In the genomic region with DNA sequence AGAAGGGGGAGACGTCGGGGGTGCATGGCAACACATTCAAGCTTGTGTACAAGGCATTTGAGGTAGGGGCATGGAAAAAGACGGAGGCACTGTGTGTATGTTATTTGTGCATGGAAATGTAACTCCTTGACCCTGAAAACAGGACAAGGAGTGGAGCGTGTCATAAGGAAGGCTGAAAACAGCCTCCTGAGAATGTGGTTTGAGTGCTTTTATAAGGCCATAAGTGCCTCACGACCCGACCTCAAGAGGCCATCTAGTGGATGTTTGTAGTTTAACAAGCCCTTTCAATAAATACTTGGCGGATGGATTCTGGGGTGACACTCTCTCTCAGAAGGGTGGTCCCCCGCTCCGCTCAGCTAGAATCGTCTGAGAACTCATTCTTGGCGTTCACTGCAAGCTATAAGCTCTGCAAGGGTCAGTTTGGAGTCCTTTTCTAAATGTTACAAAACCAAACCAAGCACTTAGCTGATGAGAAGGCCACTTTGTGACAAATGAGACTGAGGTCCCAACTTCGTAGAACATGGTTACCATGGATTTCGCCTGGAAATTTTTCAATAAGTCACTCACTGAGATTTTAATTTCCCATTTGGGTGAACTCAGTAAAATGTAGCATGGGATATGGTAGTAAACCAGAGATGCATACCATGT, we compare ENCODE assay signal across 9 cellular contexts. TPM values are rescaled to one million over a fixed set of nuclear protein-coding genes. Genes with fewer than 3 reads are reported as not detected.
DNase-seq lines count a peak whose midpoint lies in the region; ATAC-seq, FAIRE-seq and TF ChIP-seq lines count a peak whose summit lies in the region.
"Had no signal": no experiment of that assay in that cellular context is flagged by ENCODE, and none has a peak within 500 bp of the region (broad histone marks: within the 10 kb centered on the region; RNA-seq: fewer than 3 reads in every experiment).

No MANE protein-coding gene starts in this region.

- FAIRE-seq in keratinocyte (lab: Jason Lieb, UNC): no peak

- H4K20me1 ChIP-seq in keratinocyte (ENCODE audit: control insufficient read depth, extremely low read depth, insufficient read depth, low read length): no peaks in the 10 kb centered on the region

- dilution Hi-C loops in keratinocyte (cut with MboI; ENCODE audit: extremely low pct_ligation_motif_present, low sequenced_read_pairs): loop anchor here (25.0 kb wide), 1 partner anchor 179 kb away; no protein-coding TSS in a partner anchor

- H3K9me3 Mint-ChIP-seq in activated CD4-positive, alpha-beta T cell treated with anti-CD3 and anti-CD28 coated beads, Interleukin-2, amount 10 ng/mL, durations not matched to agents 24 days and 14 days: no peaks in the 10 kb centered on the region

- no peak overlapping the region for H3K9ac ChIP-seq in keratinocyte (ENCODE audit: control insufficient read depth, extremely low read depth, insufficient read depth, low read length)

- no peaks in the 10 kb centered on the region for H3K27me3 ChIP-seq in keratinocyte (ENCODE audit: control insufficient read depth, extremely low read depth, insufficient read depth, low read length)

- H3K9me3 ChIP-seq in keratinocyte (ENCODE audit: control insufficient read depth, low read depth, low read length): no peaks in the 10 kb centered on the region

- H3K36me3 Mint-ChIP-seq in activated CD4-positive, alpha-beta T cell treated with anti-CD3 and anti-CD28 coated beads, Interleukin-2, amount 10 ng/mL, durations not matched to agents 24 days and 14 days (ENCODE audit: low read depth): no peaks in the 10 kb centered on the region

- peaks cover 2% of the 10 kb centered on the region for H3K4me1 Mint-ChIP-seq in activated CD4-positive, alpha-beta T cell treated with anti-CD3 and anti-CD28 coated beads, Interleukin-2, amount 10 ng/mL, durations not matched to agents 24 days and 14 days

- H3K27ac Mint-ChIP-seq in activated CD4-positive, alpha-beta T cell treated with anti-CD3 and anti-CD28 coated beads, Interleukin-2, amount 10 ng/mL, durations not matched to agents 24 days and 14 days: no peak overlapping the region

- peaks cover 24% of the 10 kb centered on the region for H3K27me3 Mint-ChIP-seq in activated CD4-positive, alpha-beta T cell treated with anti-CD3 and anti-CD28 coated beads, Interleukin-2, amount 10 ng/mL, durations not matched to agents 24 days and 14 days

- no peaks in the 10 kb centered on the region for H3K36me3 ChIP-seq in keratinocyte (ENCODE audit: control insufficient read depth in 2 of 2, extremely low read depth in 1 of 2, insufficient read depth in 2 of 2, low read length in 2 of 2)

- H3K4me1 ChIP-seq in keratinocyte (ENCODE audit: control insufficient read depth, extremely low read depth, insufficient read depth, low read length): peaks cover 19% of the 10 kb centered on the region

- intact Hi-C loops in activated CD4-positive, alpha-beta T cell treated with anti-CD3 and anti-CD28 coated beads, Interleukin-2, amount 10 ng/mL, durations not matched to agents 24 days and 14 days (cut with micrococcal nuclease): loop anchor here (10.0 kb wide), 1 partner anchor 197 kb away; a partner anchor contains a TSS

- DNase-seq in activated CD4-positive, alpha-beta T cell treated with anti-CD3 and anti-CD28 coated beads, Interleukin-2, amount 10 ng/mL, durations not matched to agents 24 days and 14 days: peak; percentile 64
- DNase-seq in activated CD4-positive, alpha-beta T cell treated with anti-CD3 and anti-CD28 coated beads for 4 hours: no peak
- DNase-seq in UCSD-AML1 (lab: John Stamatoyannopoulos, UW; ENCODE audit: unreplicated experiment) (peak; percentile 16), keratinocyte (ENCODE audit: low read depth, low spot score) (no peak), COR-L47 (lab: John Stamatoyannopoulos, UW) (no peak)

- peak; percentile 33 to 40 (median 39) for TF ChIP-seq CTCF in keratinocyte (optimal IDR thresholded peaks at IDR 0.05 in 1 of 3, IDR thresholded peaks at IDR 0.05 in 1 of 3, conservative IDR thresholded peaks at IDR 0.05 in 1 of 3; ENCODE audit: extremely low read depth in 1 of 3, insufficient read depth in 2 of 3, low read length in 3 of 3)

- H3K4me3 Mint-ChIP-seq in activated CD4-positive, alpha-beta T cell treated with anti-CD3 and anti-CD28 coated beads, Interleukin-2, amount 10 ng/mL, durations not matched to agents 24 days and 14 days: no peak overlapping the region

- H2AFZ ChIP-seq in keratinocyte (ENCODE audit: control insufficient read depth, low read length): no peak overlapping the region

- no peak overlapping the region for H3K4me2 ChIP-seq in keratinocyte (ENCODE audit: control insufficient read depth, extremely low read depth, insufficient read depth, low read depth, low read length)

- H3K9me1 ChIP-seq in keratinocyte (ENCODE audit: control insufficient read depth, extremely low read depth, insufficient read depth, low read length): no peaks in the 10 kb centered on the region

- H3K4me3 ChIP-seq in keratinocyte (ENCODE audit: control insufficient read depth in 2 of 3, extremely low read depth in 1 of 3, insufficient read depth in 2 of 3, low read depth in 1 of 3, low read length in 3 of 3): no peak overlapping the region
- H3K4me3 ChIP-seq: skin epidermis had no signal

- H3K27ac ChIP-seq in keratinocyte (ENCODE audit: control insufficient read depth, insufficient read depth, low read length): no peak overlapping the region
- H3K27ac ChIP-seq: skin epidermis had no signal

- ATAC-seq in HG02938 (IDR thresholded peaks at IDR 0.05; ENCODE audit: unreplicated experiment): peak; percentile 76
- ATAC-seq in HG02798 (IDR thresholded peaks at IDR 0.05; ENCODE audit: poor library complexity, unreplicated experiment): no peak
- no peak for ATAC-seq in HG02970 (IDR thresholded peaks at IDR 0.05; ENCODE audit: low FRiP score, unreplicated experiment)

- no peaks in the 10 kb centered on the region for H3K79me2 ChIP-seq in keratinocyte (ENCODE audit: control insufficient read depth, insufficient read depth, low read length)

RNA-seq across cellular contexts. Expression of a gene that starts 38.8 kb away (rescaled TPM):
- total RNA-seq in activated CD4-positive, alpha-beta T cell treated with anti-CD3 and anti-CD28 coated beads, Interleukin-2, amount 10 ng/mL, durations not matched to agents 24 days and 14 days: not detected in 2 replicates
- polyA plus RNA-seq in keratinocyte: 0.59 to 6.1 TPM (median 1.5 TPM) in 3 replicates
- 0.07 TPM for polyA plus RNA-seq in keratinocyte (2011; ENCODE audit: low read depth)
- 0.39 and 0.96 TPM in 2 replicates for polyA plus RNA-seq in keratinocyte (2011; cell fraction: cytosol; rRNA removed)
- polyA plus RNA-seq in keratinocyte (2011; cell fraction: nucleus; rRNA removed): 4.7 and 7.4 TPM in 2 replicates
- 0.45 and 0.48 TPM in 2 replicates for polyA plus RNA-seq in keratinocyte (2012; ENCODE audit: low replicate concordance)
- 0.67 to 2.9 TPM (median 2.1 TPM) in 3 replicates for polyA minus RNA-seq in keratinocyte
- polyA minus RNA-seq in keratinocyte (2011; cell fraction: cytosol; rRNA and poly(A)+ RNA removed): 0.77 TPM
- 3.8 and 5.9 TPM in 2 replicates for polyA minus RNA-seq in keratinocyte (2011; cell fraction: nucleus; rRNA and poly(A)+ RNA removed)

RNA-seq across cellular contexts. Expression of a gene that starts 39.3 kb away (rescaled TPM):
- not detected in 2 replicates for total RNA-seq in activated CD4-positive, alpha-beta T cell treated with anti-CD3 and anti-CD28 coated beads, Interleukin-2, amount 10 ng/mL, durations not matched to agents 24 days and 14 days
- 0.04 to 0.05 TPM in 2 of 3 replicates, not detected in the other for polyA plus RNA-seq in keratinocyte
- polyA plus RNA-seq in keratinocyte (2011; ENCODE audit: low read depth): 0.30 TPM
- not detected in 2 replicates for polyA plus RNA-seq in keratinocyte (2011; cell fraction: cytosol; rRNA removed)
- 0.09 TPM in 1 of 2 replicates, not detected in the other for polyA plus RNA-seq in keratinocyte (2011; cell fraction: nucleus; rRNA removed)
- 0.38 TPM in 1 of 2 replicates, not detected in the other for polyA plus RNA-seq in keratinocyte (2012; ENCODE audit: low replicate concordance)
- 0.13 TPM in 1 of 3 replicates, not detected in the others for polyA minus RNA-seq in keratinocyte
- not detected for polyA minus RNA-seq in keratinocyte (2011; cell fraction: cytosol; rRNA and poly(A)+ RNA removed)
- 0.16 TPM in 1 of 2 replicates, not detected in the other for polyA minus RNA-seq in keratinocyte (2011; cell fraction: nucleus; rRNA and poly(A)+ RNA removed)

Comparison
In these comparisons a context has a peak if more than half of its experiments do, and no peak if none do; other contexts are left out.
1. DNase-seq: peak in activated CD4-positive, alpha-beta T cell treated with anti-CD3 and anti-CD28 coated beads, Interleukin-2, amount 10 ng/mL, durations not matched to agents 24 days and 14 days (single experiment) and UCSD-AML1 (single experiment); none in activated CD4-positive, alpha-beta T cell treated with anti-CD3 and anti-CD28 coated beads for 4 hours (0 of 2), keratinocyte (single experiment) and COR-L47 (single experiment).